In genomic region chr10:93410697-93411348, GRCh38 we compare ENCODE assay signal across 19 cellular contexts.
A peak's percentile ranks its signal among the peaks of the same experiment; 100 is the strongest.
DNase-seq lines count a peak whose midpoint lies in the region; ATAC-seq, FAIRE-seq and TF ChIP-seq lines count a peak whose summit lies in the region.
"Had no signal": no experiment of that assay in that cellular context is flagged by ENCODE, and none has a peak within 500 bp of the region (broad histone marks: within the 10 kb centered on the region; RNA-seq: fewer than 3 reads in every experiment).

No MANE protein-coding gene starts in this region.

- H3K27me3 Mint-ChIP-seq in Caco-2 (ENCODE audit: insufficient read depth, unreplicated experiment): no peaks in the 10 kb centered on the region
- no peaks in the 10 kb centered on the region for H3K27me3 Mint-ChIP-seq in T-cell
- H3K27me3 Mint-ChIP-seq: brain had no signal

- in situ Hi-C loops in gastrocnemius medialis (cut with MboI; ENCODE audit: low sequenced_read_pairs in 4 of 4): no loop called here

- H3K27me3 ChIP-seq in Caco-2 (replicated peaks; ENCODE audit: control insufficient read depth, insufficient read depth, low read length) (no peaks in the 10 kb centered on the region), keratinocyte (ENCODE audit: control insufficient read depth, extremely low read depth, insufficient read depth, low read length) (no peaks in the 10 kb centered on the region), gastrocnemius medialis (no peaks in the 10 kb centered on the region)
- H3K27me3 ChIP-seq: heart left ventricle, sigmoid colon, suprapubic skin, vagina had no signal

- ATAC-seq in T-cell (replicated peaks in 1 of 4) (no peak), HG03457 (IDR thresholded peaks at IDR 0.05; ENCODE audit: unreplicated experiment) (no peak), gastrocnemius medialis (no peak)
- ATAC-seq: heart left ventricle, SK-N-SH treated with all-trans-retinoic acid at 6 μM for 48 hours had no signal

- no peak for TF ChIP-seq POLR2A in gastrocnemius medialis (IDR thresholded peaks at IDR 0.05)

- BruUV-seq in Caco-2 (replicated peaks; lab: Mats Ljungman, UMichigan): no TSS peak

- DNase-seq in activated naive CD4-positive, alpha-beta T cell treated with anti-CD3 and anti-CD28 coated beads, Interleukin-2, amount 50 U/mL, for 16 hours: peak; percentile 24
- no peak for DNase-seq in activated naive CD4-positive, alpha-beta T cell (lab: John Stamatoyannopoulos, UW)
- DNase-seq in Caco-2 (no peak), T-cell (no peak), keratinocyte (ENCODE audit: low read depth, low spot score) (no peak), gastrocnemius medialis (no peak), NCI-H526 (lab: John Stamatoyannopoulos, UW) (no peak)
- DNase-seq: HCEC 1CT, heart left ventricle, NCI-H1092 treated with DMSO at 0.1 percent for 48 hours, NCI-H1930, NCI-H748 treated with DMSO at 0.1 percent for 48 hours, sigmoid colon had no signal

- H3K79me2 ChIP-seq in keratinocyte (ENCODE audit: control insufficient read depth, insufficient read depth, low read length): peaks cover 8% of the 10 kb centered on the region

- H4K20me1 ChIP-seq in keratinocyte (ENCODE audit: control insufficient read depth, extremely low read depth, insufficient read depth, low read length): no peaks in the 10 kb centered on the region

- H3K27ac ChIP-seq in keratinocyte (ENCODE audit: control insufficient read depth, insufficient read depth, low read length) (peak overlapping the region; percentile 53), gastrocnemius medialis (no peak overlapping the region)
- H3K27ac ChIP-seq: C4-2B, heart left ventricle, sigmoid colon, suprapubic skin, vagina had no signal

- H3K9me3 ChIP-seq in Caco-2 (no peaks in the 10 kb centered on the region), keratinocyte (ENCODE audit: control insufficient read depth, low read depth, low read length) (no peaks in the 10 kb centered on the region), gastrocnemius medialis (no peaks in the 10 kb centered on the region)
- H3K9me3 ChIP-seq: heart left ventricle, sigmoid colon, suprapubic skin, vagina had no signal

- CTCF ChIA-PET in Caco-2 (lab: Charles Lee): interaction anchor here (0.5 kb wide), 1 partner anchor 123 kb away, joined by 3 read pairs; no protein-coding TSS in a partner anchor
- CTCF ChIA-PET in T-cell (lab: Charles Lee): no interaction called here

- H3K4me3 Mint-ChIP-seq in Caco-2 (ENCODE audit: unreplicated experiment): no peak overlapping the region
- H3K4me3 Mint-ChIP-seq in T-cell: peak overlapping the region in 1 of 3 donors; percentile 65
- H3K4me3 Mint-ChIP-seq: brain had no signal

- no peak overlapping the region for H2AFZ ChIP-seq in keratinocyte (ENCODE audit: control insufficient read depth, low read length)

- no peaks in the 10 kb centered on the region for H3K36me3 ChIP-seq in Caco-2 (ENCODE audit: control insufficient read depth, insufficient read depth, low read length)
- peaks cover 35 to 48% of the 10 kb centered on the region in 2 experiments for H3K36me3 ChIP-seq in keratinocyte (ENCODE audit: control insufficient read depth in 2 of 2, extremely low read depth in 1 of 2, insufficient read depth in 2 of 2, low read length in 2 of 2)
- H3K36me3 ChIP-seq in gastrocnemius medialis: no peaks in the 10 kb centered on the region

- H3K4me3 ChIP-seq in Caco-2 (ENCODE audit: low read depth, low read length) (no peak overlapping the region), keratinocyte (ENCODE audit: control insufficient read depth in 2 of 3, extremely low read depth in 1 of 3, insufficient read depth in 2 of 3, low read depth in 1 of 3, low read length in 3 of 3) (no peak overlapping the region), gastrocnemius medialis (no peak overlapping the region)
- H3K4me3 ChIP-seq: heart left ventricle, sigmoid colon, suprapubic skin, vagina had no signal

- intact Hi-C loops in Caco-2 (cut with micrococcal nuclease; ENCODE audit: unreplicated experiment): no loop called here
- intact Hi-C loops in gastrocnemius medialis (cut with DNase I; ENCODE audit: low total_unique reads): no loop called here

- no peak for TF ChIP-seq CTCF in Caco-2 (IDR thresholded peaks at IDR 0.05; ENCODE audit: insufficient read depth in 1 of 2, low read depth in 1 of 2, low read length in 1 of 2, severe bottlenecking in 1 of 2, unreplicated experiment in 1 of 2)
- TF ChIP-seq CTCF in keratinocyte (optimal IDR thresholded peaks at IDR 0.05 in 1 of 3, IDR thresholded peaks at IDR 0.05 in 1 of 3, conservative IDR thresholded peaks at IDR 0.05 in 1 of 3; ENCODE audit: extremely low read depth in 1 of 3, insufficient read depth in 2 of 3, low read length in 3 of 3): no peak
- TF ChIP-seq CTCF in gastrocnemius medialis (IDR thresholded peaks at IDR 0.05 in 4 of 5, conservative IDR thresholded peaks at IDR 0.05 in 1 of 5): no peak

- no peak overlapping the region for H3K9ac ChIP-seq in keratinocyte (ENCODE audit: control insufficient read depth, extremely low read depth, insufficient read depth, low read length)

- POLR2A ChIA-PET in Caco-2 (lab: Charles Lee) (no interaction called here), T-cell (lab: Charles Lee) (interaction anchor here in 1 of 2 donors (0.6 kb wide), 1 partner anchor 1375 kb away, joined by 3 read pairs; no protein-coding TSS in a partner anchor)

- dilution Hi-C loops in keratinocyte (cut with MboI; ENCODE audit: extremely low pct_ligation_motif_present, low sequenced_read_pairs): no loop called here

- no peak overlapping the region for H3K4me2 ChIP-seq in keratinocyte (ENCODE audit: control insufficient read depth, extremely low read depth, insufficient read depth, low read depth, low read length)

- no peaks in the 10 kb centered on the region for H3K9me1 ChIP-seq in keratinocyte (ENCODE audit: control insufficient read depth, extremely low read depth, insufficient read depth, low read length)

- H3K9me3 Mint-ChIP-seq in Caco-2 (ENCODE audit: unreplicated experiment) (peaks cover 8% of the 10 kb centered on the region), T-cell (no peaks in the 10 kb centered on the region)

- H3K4me1 Mint-ChIP-seq in Caco-2 (ENCODE audit: low read depth, unreplicated experiment): peaks cover 45% of the 10 kb centered on the region
- peaks cover 67 to 72% (median 72%) of the 10 kb centered on the region in 3 donors for H3K4me1 Mint-ChIP-seq in T-cell
- H3K4me1 Mint-ChIP-seq: brain had no signal

- H3K27ac Mint-ChIP-seq in Caco-2 (ENCODE audit: unreplicated experiment): peak overlapping the region; percentile 36
- H3K27ac Mint-ChIP-seq in T-cell: peak overlapping the region; percentile 87 to 91
- H3K27ac Mint-ChIP-seq: brain had no signal

- no peak for FAIRE-seq in keratinocyte (lab: Jason Lieb, UNC)

- H3K36me3 Mint-ChIP-seq in Caco-2 (ENCODE audit: insufficient read depth, unreplicated experiment): peaks cover 94% of the 10 kb centered on the region
- no peaks in the 10 kb centered on the region for H3K36me3 Mint-ChIP-seq in T-cell

- peaks cover 27% of the 10 kb centered on the region for H3K4me1 ChIP-seq in Caco-2
- H3K4me1 ChIP-seq in keratinocyte (ENCODE audit: control insufficient read depth, extremely low read depth, insufficient read depth, low read length): peaks cover 27% of the 10 kb centered on the region
- H3K4me1 ChIP-seq in gastrocnemius medialis: no peaks in the 10 kb centered on the region
